Comparison of ENCODE assay signal across 8 cellular contexts in the genomic region with DNA sequence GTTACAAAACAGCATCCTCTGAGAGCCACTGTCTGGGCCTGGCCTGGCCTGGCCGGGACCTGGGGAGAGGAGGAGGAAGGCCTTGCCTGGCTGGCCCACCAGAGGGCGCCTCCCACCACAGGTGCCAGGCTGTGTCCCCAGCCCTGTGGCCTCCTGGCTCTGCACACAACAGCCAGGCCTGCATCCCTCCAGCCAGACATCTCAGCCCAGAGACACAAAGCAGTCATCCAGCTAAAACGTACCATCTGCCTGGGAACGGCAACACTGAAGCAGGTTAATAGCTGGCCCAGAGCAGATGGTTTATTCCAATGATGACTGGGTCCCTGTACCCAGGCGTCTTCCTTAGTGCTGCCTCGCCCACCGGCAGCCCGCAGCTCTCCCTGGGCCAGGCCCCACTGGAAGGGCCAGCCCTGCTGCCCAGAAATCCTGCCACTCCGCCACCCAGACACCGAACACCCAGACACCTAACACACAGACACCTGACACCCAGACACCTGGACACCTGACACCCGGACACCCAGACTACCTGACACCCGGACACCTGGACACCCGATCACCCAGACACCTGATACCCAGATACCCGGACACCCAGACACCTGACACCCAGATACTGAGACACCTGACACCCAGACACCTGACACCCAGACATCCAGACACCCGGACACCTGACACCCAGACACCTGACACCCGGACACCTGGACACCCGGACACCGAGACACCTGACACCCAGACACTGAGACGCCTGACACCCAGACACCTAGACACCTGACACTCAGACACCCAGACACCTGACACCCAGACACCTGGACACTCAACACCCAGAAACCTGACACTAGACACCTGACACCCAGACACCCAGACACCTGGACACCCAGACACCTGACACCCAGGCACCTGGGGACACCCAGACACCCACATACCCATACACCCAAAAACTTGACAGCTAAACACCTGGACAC. TPM values are rescaled to one million over a fixed set of nuclear protein-coding genes. Genes with fewer than 3 reads are reported as not detected.
DNase-seq lines count a peak whose midpoint lies in the region; ATAC-seq and TF ChIP-seq lines count a peak whose summit lies in the region.

No MANE protein-coding gene starts in this region.

- no peak overlapping the region for H2AFZ ChIP-seq in DND-41 (ENCODE audit: low read depth, low read length)

- H3K36me3 ChIP-seq in DND-41 (ENCODE audit: insufficient read depth, low read length) (peaks cover 3% of the 10 kb centered on the region; the same call in 1 of the 2 replicates), right atrium auricular region (no peaks in the 10 kb centered on the region)

- DNase-seq in DND-41 (peak; percentile 73), M059J (ENCODE audit: low read depth) (peak; percentile 58), T-helper 2 cell (peak; percentile 66 to 81 (median 75)), amygdala (lab: John Stamatoyannopoulos, UW) (peak in 53 of 56 donors; percentile 32 to 93 (median 76)), right atrium auricular region (ENCODE audit: low spot score) (peak; percentile 84), sciatic nerve (ENCODE audit: low spot score) (peak; percentile 88), KG1 (lab: John Stamatoyannopoulos, UW) (no peak)

- H3K4me3 ChIP-seq in DND-41 (ENCODE audit: low read depth in 1 of 2, low read length in 2 of 2) (no peak overlapping the region), right atrium auricular region (no peak overlapping the region)

- H3K4me2 ChIP-seq in DND-41 (ENCODE audit: insufficient read depth, low read length), result no peak overlapping the region

- H3K4me1 ChIP-seq in DND-41 (ENCODE audit: insufficient read depth, low read length) (no peaks in the 10 kb centered on the region), right atrium auricular region (peaks cover 0 to 9% of the 10 kb centered on the region in 2 donors)

- TF ChIP-seq CTCF in DND-41 (IDR thresholded peaks at IDR 0.05; ENCODE audit: borderline replicate concordance, extremely low read depth, low read length, poor library complexity, severe bottlenecking), result peak; percentile 94
- TF ChIP-seq CTCF in right atrium auricular region (IDR thresholded peaks at IDR 0.05), result peak; percentile 91 to 96

- intact Hi-C loops in sciatic nerve (cut with DNase I), result no loop called here

- no peaks in the 10 kb centered on the region for H3K27me3 ChIP-seq in DND-41 (ENCODE audit: insufficient read depth, low read length, poor library complexity)
- no peaks in the 10 kb centered on the region for H3K27me3 ChIP-seq in right atrium auricular region

- no peak overlapping the region for H3K9ac ChIP-seq in DND-41 (ENCODE audit: low read depth, low read length)

- H3K27ac ChIP-seq in DND-41 (ENCODE audit: low read length) (no peak overlapping the region; the same call in 1 of the 2 replicates), right atrium auricular region (no peak overlapping the region)

- ATAC-seq in DND-41 (ENCODE audit: insufficient read depth, low read depth) (peak; percentile 99), GM21786 (IDR thresholded peaks at IDR 0.05; ENCODE audit: unreplicated experiment) (peak; percentile 74), sciatic nerve (peak; percentile 97)

- H4K20me1 ChIP-seq in DND-41 (ENCODE audit: insufficient read depth, low read length), result peaks cover 10% of the 10 kb centered on the region; the same call in 1 of the 2 replicates

- H3K79me2 ChIP-seq in DND-41 (ENCODE audit: insufficient read depth, low read length), result no peaks in the 10 kb centered on the region

- no peaks in the 10 kb centered on the region for H3K9me3 ChIP-seq in DND-41 (ENCODE audit: insufficient read depth, low read length, severe bottlenecking)
- H3K9me3 ChIP-seq in right atrium auricular region, result peaks cover 0 to 8% of the 10 kb centered on the region in 2 donors

RNA-seq across cellular contexts. Expression of a gene that starts 20.1 kb away (rescaled TPM):
- 28.7 and 29.0 TPM in 2 replicates for total RNA-seq in M059J (2014; rRNA removed; shearing (Covaris generic))
- total RNA-seq in right atrium auricular region (10 to 100 TPM; 47.9 to 61.4 TPM), sciatic nerve (30.9 TPM)

RNA-seq across cellular contexts. Expression of a gene that starts 29.7 kb away (rescaled TPM):
- total RNA-seq in M059J (2014; rRNA removed; shearing (Covaris generic)), result 4.2 and 10.7 TPM in 2 replicates
- total RNA-seq in right atrium auricular region (10 to 100 TPM; 32.4 to 86.3 TPM), sciatic nerve (30.4 TPM)
